Comparison of ENCODE assay signal across 14 cellular contexts in genomic region chr19:4990306-4990705, GRCh38.
"Had no signal": no experiment of that assay in that cellular context is flagged by ENCODE, and none has a peak within 500 bp of the region (broad histone marks: within the 10 kb centered on the region; RNA-seq: fewer than 3 reads in every experiment).

No MANE protein-coding gene starts in this region.

- H3K27me3 ChIP-seq: gastroesophageal sphincter, right atrium auricular region, suprapubic skin, upper lobe of left lung had no signal

- H3K27ac ChIP-seq: right atrium auricular region, suprapubic skin, upper lobe of left lung had no signal

- H3K4me3 ChIP-seq: gastroesophageal sphincter, mucosa of descending colon, right atrium auricular region, skin epidermis, suprapubic skin, upper lobe of left lung had no signal

- H3K9me3 ChIP-seq: gastroesophageal sphincter, mucosa of descending colon, right atrium auricular region, suprapubic skin, upper lobe of left lung had no signal

- H3K9me3 Mint-ChIP-seq: activated T-helper 1 cell treated with anti-CD3 and anti-CD28 coated beads, Interleukin-12 subunit alpha, Interleukin-12 subunit beta, Interleukin-2, Interleukin-4 antibody, amounts not matched to agents 30 ng/mL and 10 ng/mL and 1 ng/mL, durations not matched to agents 14 hours and 24 hours and 36 hours had no signal

- ATAC-seq: activated CD4-positive, CD25-positive, alpha-beta regulatory T cell treated with anti-CD3 and anti-CD28 coated beads, Interleukin-2, amount 50 U/mL, for 24 hours; gastroesophageal sphincter; left colon; mucosa of descending colon; naive thymus-derived CD4-positive, alpha-beta T cell; stimulated activated naive CD8-positive, alpha-beta T cell treated with anti-CD3 and anti-CD28 coated beads, Interleukin-15, Interleukin-2, amounts not matched to agents 100 U/mL and 50 U/mL, for 24 hours had no signal

- H3K27me3 Mint-ChIP-seq: activated naive CD8-positive, alpha-beta T cell treated with anti-CD3 and anti-CD28 coated beads for 36 hours; naive thymus-derived CD4-positive, alpha-beta T cell had no signal

- H3K4me3 Mint-ChIP-seq: activated naive CD8-positive, alpha-beta T cell treated with anti-CD3 and anti-CD28 coated beads for 36 hours; activated T-helper 1 cell treated with anti-CD3 and anti-CD28 coated beads, Interleukin-12 subunit alpha, Interleukin-12 subunit beta, Interleukin-2, Interleukin-4 antibody, amounts not matched to agents 30 ng/mL and 10 ng/mL and 1 ng/mL, durations not matched to agents 14 hours and 24 hours and 36 hours had no signal

- H3K36me3 ChIP-seq: gastroesophageal sphincter, right atrium auricular region, suprapubic skin, upper lobe of left lung had no signal

- DNase-seq: activated naive CD8-positive, alpha-beta T cell treated with anti-CD3 and anti-CD28 coated beads for 36 hours; left colon; mucosa of descending colon; naive thymus-derived CD4-positive, alpha-beta T cell; stimulated activated CD4-positive, alpha-beta T cell treated with anti-CD3 and anti-CD28 coated beads, Interleukin-4, amount 100 ng/mL, for 4 hours; stimulated activated CD8-positive, alpha-beta memory T cell treated with anti-CD3 and anti-CD28 coated beads, Interleukin-4, amount 100 ng/mL, for 48 hours; stimulated activated naive CD8-positive, alpha-beta T cell treated with anti-CD3 and anti-CD28 coated beads, Interleukin-15, Interleukin-2, amounts not matched to agents 100 U/mL and 50 U/mL, for 24 hours; upper lobe of left lung had no signal

- H3K27ac Mint-ChIP-seq: activated naive CD8-positive, alpha-beta T cell treated with anti-CD3 and anti-CD28 coated beads for 36 hours; activated T-helper 1 cell treated with anti-CD3 and anti-CD28 coated beads, Interleukin-12 subunit alpha, Interleukin-12 subunit beta, Interleukin-2, Interleukin-4 antibody, amounts not matched to agents 30 ng/mL and 10 ng/mL and 1 ng/mL, durations not matched to agents 14 hours and 24 hours and 36 hours; naive thymus-derived CD4-positive, alpha-beta T cell had no signal
